ENCODE assay signal across 25 cellular contexts in genomic region chr18:5122270-5122669, GRCh38.
"Had no signal": no experiment of that assay in that cellular context is flagged by ENCODE, and none has a peak within 500 bp of the region (broad histone marks: within the 10 kb centered on the region; RNA-seq: fewer than 3 reads in every experiment).

No MANE protein-coding gene starts in this region.

- H3K4me3 ChIP-seq: breast epithelium, heart left ventricle, psoas muscle, smooth muscle cell, transverse colon had no signal

- H3K27ac Mint-ChIP-seq: activated CD4-positive, alpha-beta memory T cell treated with anti-CD3 and anti-CD28 coated beads, Interleukin-2, amount 10 ng/mL, durations not matched to agents 7 days and 5 days; activated CD4-positive, alpha-beta T cell treated with anti-CD3 and anti-CD28 coated beads, Interleukin-2, amount 10 ng/mL, durations not matched to agents 24 days and 14 days; activated T-helper 17 cell treated with anti-CD3 and anti-CD28 coated beads, Interleukin-2, amount 50 U/mL, for 72 hours; endodermal cell; stimulated activated naive B cell treated with anti-CD40 and anti-IgM and Interleukin-4, amounts not matched to agents 10 μg/mL and 1 μg/mL and 100 μg/mL, for 72 hours had no signal

- H3K4me1 ChIP-seq: breast epithelium, foreskin keratinocyte, heart left ventricle, parathyroid adenoma, psoas muscle, transverse colon had no signal

- H2AFZ ChIP-seq: parathyroid adenoma had no signal

- H3K4me2 ChIP-seq: smooth muscle cell had no signal

- ATAC-seq: activated T-cell treated with anti-CD3 and anti-CD28 coated beads, Interleukin-2, amount 50 U/mL, for 4 hours; activated T-helper 17 cell treated with anti-CD3 and anti-CD28 coated beads, Interleukin-2, amount 50 U/mL, for 72 hours; esophagus mucosa; foreskin keratinocyte; heart left ventricle; psoas muscle; stimulated activated naive B cell treated with anti-CD40 and anti-IgM and Interleukin-4, amounts not matched to agents 10 μg/mL and 1 μg/mL and 100 μg/mL, for 72 hours had no signal

- H3K36me3 ChIP-seq: breast epithelium, heart left ventricle, transverse colon had no signal

- H3K4me3 Mint-ChIP-seq: activated CD4-positive, alpha-beta memory T cell treated with anti-CD3 and anti-CD28 coated beads, Interleukin-2, amount 10 ng/mL, durations not matched to agents 7 days and 5 days; activated CD4-positive, alpha-beta T cell treated with anti-CD3 and anti-CD28 coated beads, Interleukin-2, amount 10 ng/mL, durations not matched to agents 24 days and 14 days; activated T-cell treated with anti-CD3 and anti-CD28 coated beads, Interleukin-2, amount 50 U/mL, for 4 hours; activated T-helper 17 cell treated with anti-CD3 and anti-CD28 coated beads, Interleukin-2, amount 50 U/mL, for 72 hours; endodermal cell; neural crest cell; stimulated activated naive B cell treated with anti-CD40 and anti-IgM and Interleukin-4, amounts not matched to agents 10 μg/mL and 1 μg/mL and 100 μg/mL, for 72 hours had no signal

- H3K27me3 ChIP-seq: breast epithelium, foreskin keratinocyte, heart left ventricle, transverse colon had no signal

- H3K9me3 ChIP-seq: psoas muscle, transverse colon had no signal

- H3K4me1 Mint-ChIP-seq: activated CD4-positive, alpha-beta memory T cell treated with anti-CD3 and anti-CD28 coated beads, Interleukin-2, amount 10 ng/mL, durations not matched to agents 7 days and 5 days; activated CD4-positive, alpha-beta T cell treated with anti-CD3 and anti-CD28 coated beads, Interleukin-2, amount 10 ng/mL, durations not matched to agents 24 days and 14 days; activated T-helper 17 cell treated with anti-CD3 and anti-CD28 coated beads, Interleukin-2, amount 50 U/mL, for 72 hours; endodermal cell; neural crest cell; stimulated activated naive B cell treated with anti-CD40 and anti-IgM and Interleukin-4, amounts not matched to agents 10 μg/mL and 1 μg/mL and 100 μg/mL, for 72 hours had no signal

- H3K27ac ChIP-seq: breast epithelium, foreskin keratinocyte, heart left ventricle, parathyroid adenoma, psoas muscle, transverse colon had no signal

- FAIRE-seq: urothelium cell line had no signal

- H3K27me3 Mint-ChIP-seq: activated CD4-positive, alpha-beta memory T cell treated with anti-CD3 and anti-CD28 coated beads, Interleukin-2, amount 10 ng/mL, durations not matched to agents 7 days and 5 days; activated CD4-positive, alpha-beta T cell treated with anti-CD3 and anti-CD28 coated beads, Interleukin-2, amount 10 ng/mL, durations not matched to agents 24 days and 14 days; naive thymus-derived CD8-positive, alpha-beta T cell had no signal

- H3K9ac ChIP-seq: parathyroid adenoma had no signal

- DNase-seq: activated CD4-positive, alpha-beta memory T cell treated with anti-CD3 and anti-CD28 coated beads, Interleukin-2, amount 10 ng/mL, durations not matched to agents 7 days and 5 days; activated CD4-positive, alpha-beta T cell treated with anti-CD3 and anti-CD28 coated beads, Interleukin-2, amount 10 ng/mL, durations not matched to agents 24 days and 14 days; activated CD4-positive, CD25-positive, alpha-beta regulatory T cell treated with anti-CD3 and anti-CD28 coated beads, Interleukin-2, amount 50 U/mL, for 72 hours; activated CD8-positive, alpha-beta memory T cell treated with anti-CD3 and anti-CD28 coated beads, Interleukin-2, amount 50 U/mL, for 48 hours; activated gamma-delta T cell treated with Interleukin-2 at 50 U/mL for 16 hours; activated T-cell treated with anti-CD3 and anti-CD28 coated beads, Interleukin-2, amount 50 U/mL, for 4 hours; central memory CD4-positive, alpha-beta T cell; endodermal cell; foreskin keratinocyte; heart left ventricle; midbrain; occipital lobe; psoas muscle; stimulated activated CD4-positive, alpha-beta T cell treated with anti-CD3 and anti-CD28 coated beads, Interleukin-15, amount 100 ng/mL, for 24 hours; stimulated activated CD4-positive, alpha-beta T cell treated with anti-CD3 and anti-CD28 coated beads, Interleukin-2, amount 100 ng/mL, for 24 hours; stimulated activated naive B cell treated with anti-CD40 and anti-IgM and Interleukin-4, amounts not matched to agents 10 μg/mL and 1 μg/mL and 100 μg/mL, for 72 hours; transverse colon had no signal
